ENCODE assay signal across 34 cellular contexts in the genomic region with DNA sequence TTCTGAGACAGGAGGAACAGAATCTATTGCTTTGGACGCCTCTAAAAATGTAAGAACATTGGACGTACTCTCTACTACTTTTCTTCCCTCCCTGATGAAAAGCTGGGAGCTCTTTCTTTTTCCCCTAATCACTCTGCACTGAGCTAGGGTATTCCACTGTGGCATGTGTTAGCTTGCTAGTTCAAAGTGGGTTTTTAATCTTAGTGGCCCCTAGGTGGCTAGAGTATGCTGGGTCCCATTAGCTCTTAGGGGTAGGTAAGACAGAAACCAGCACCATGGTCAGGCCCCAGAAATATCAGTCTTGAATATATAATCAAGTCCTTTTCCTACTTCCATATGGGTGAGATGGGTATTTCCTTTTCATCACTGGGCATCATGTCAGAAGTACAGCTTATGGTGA.
"Had no signal": no experiment of that assay in that cellular context is flagged by ENCODE, and none has a peak within 500 bp of the region (broad histone marks: within the 10 kb centered on the region; RNA-seq: fewer than 3 reads in every experiment).

No MANE protein-coding gene starts in this region.

- H3K36me3 Mint-ChIP-seq: activated CD4-positive, alpha-beta memory T cell treated with anti-CD3 and anti-CD28 coated beads for 36 hours; activated CD8-positive, alpha-beta memory T cell treated with anti-CD3 and anti-CD28 coated beads, Interleukin-2, amount 10 ng/mL, durations not matched to agents 7 days and 5 days; activated naive CD4-positive, alpha-beta T cell treated with anti-CD3 and anti-CD28 coated beads, Interleukin-2, amount 50 U/mL, for 24 hours; activated naive CD8-positive, alpha-beta T cell treated with anti-CD3 and anti-CD28 coated beads for 36 hours; brain had no signal

- H3K27me3 Mint-ChIP-seq: activated CD4-positive, alpha-beta memory T cell treated with anti-CD3 and anti-CD28 coated beads for 36 hours; activated CD4-positive, alpha-beta T cell treated with anti-CD3 and anti-CD28 coated beads for 36 hours; activated CD4-positive, alpha-beta T cell treated with anti-CD3 and anti-CD28 coated beads, Interleukin-2, amount 10 ng/mL, durations not matched to agents 24 days and 14 days; activated CD8-positive, alpha-beta memory T cell treated with anti-CD3 and anti-CD28 coated beads, Interleukin-2, amount 10 ng/mL, durations not matched to agents 7 days and 5 days; activated naive CD4-positive, alpha-beta T cell treated with anti-CD3 and anti-CD28 coated beads, Interleukin-2, amount 50 U/mL, for 24 hours; activated naive CD8-positive, alpha-beta T cell treated with anti-CD3 and anti-CD28 coated beads for 36 hours; activated naive CD8-positive, alpha-beta T cell treated with anti-CD3 and anti-CD28 coated beads, Interleukin-2, amount 50 U/mL, for 24 hours; brain; T-helper 17 cell had no signal

- H3K36me3 ChIP-seq: adrenal gland, ascending aorta, breast epithelium, cardiac muscle cell, colonic mucosa, WERI-Rb-1 had no signal

- H3K9me3 Mint-ChIP-seq: activated CD4-positive, alpha-beta T cell treated with anti-CD3 and anti-CD28 coated beads, Interleukin-2, amount 10 ng/mL, durations not matched to agents 24 days and 14 days had no signal

- H3K4me3 ChIP-seq: adrenal gland, ascending aorta, breast epithelium, cardiac muscle cell, colonic mucosa had no signal

- H3K4me1 ChIP-seq: adrenal gland, ascending aorta, breast epithelium, colonic mucosa had no signal

- H3K27me3 ChIP-seq: adrenal gland, ascending aorta, breast epithelium, cardiac muscle cell, colonic mucosa had no signal

- H3K4me3 Mint-ChIP-seq: activated CD4-positive, alpha-beta memory T cell treated with anti-CD3 and anti-CD28 coated beads for 36 hours; activated CD4-positive, alpha-beta T cell treated with anti-CD3 and anti-CD28 coated beads for 36 hours; activated CD4-positive, alpha-beta T cell treated with anti-CD3 and anti-CD28 coated beads, Interleukin-2, amount 10 ng/mL, durations not matched to agents 24 days and 14 days; activated CD8-positive, alpha-beta memory T cell treated with anti-CD3 and anti-CD28 coated beads, Interleukin-2, amount 10 ng/mL, durations not matched to agents 7 days and 5 days; activated CD8-positive, alpha-beta T cell treated with anti-CD3 and anti-CD28 coated beads, Interleukin-2, amount 10 ng/mL, durations not matched to agents 7 days and 5 days; activated naive CD4-positive, alpha-beta T cell treated with anti-CD3 and anti-CD28 coated beads for 36 hours; activated naive CD4-positive, alpha-beta T cell treated with anti-CD3 and anti-CD28 coated beads, Interleukin-2, amount 50 U/mL, for 24 hours; activated naive CD8-positive, alpha-beta T cell treated with anti-CD3 and anti-CD28 coated beads for 36 hours; activated naive CD8-positive, alpha-beta T cell treated with anti-CD3 and anti-CD28 coated beads, Interleukin-2, amount 50 U/mL, for 24 hours; activated T-helper 1 cell treated with anti-CD3 and anti-CD28 coated beads, Interleukin-12 subunit alpha, Interleukin-12 subunit beta, Interleukin-2, Interleukin-4 antibody, amounts not matched to agents 30 ng/mL and 10 ng/mL and 1 ng/mL, durations not matched to agents 14 hours and 24 hours and 36 hours; brain; T-helper 17 cell; T-helper 2 cell treated with Interferon-gamma antibody and Interleukin-4, amounts not matched to agents 5 μg/mL and 100 μg/mL, for 36 hours had no signal

- H3K27ac ChIP-seq: adrenal gland, ascending aorta, breast epithelium, cardiac muscle cell, colonic mucosa, WERI-Rb-1 had no signal

- DNase-seq: activated CD4-positive, alpha-beta memory T cell treated with anti-CD3 and anti-CD28 coated beads for 36 hours; activated CD4-positive, alpha-beta T cell treated with anti-CD3 and anti-CD28 coated beads for 36 hours; activated CD4-positive, alpha-beta T cell treated with anti-CD3 and anti-CD28 coated beads, Interleukin-2, amount 10 ng/mL, durations not matched to agents 24 days and 14 days; activated CD4-positive, CD25-positive, alpha-beta regulatory T cell; activated CD4-positive, CD25-positive, alpha-beta regulatory T cell treated with anti-CD3 and anti-CD28 coated beads, Interleukin-2, amount 50 U/mL, for 72 hours; activated CD8-positive, alpha-beta memory T cell treated with anti-CD3 and anti-CD28 coated beads, Interleukin-2, amount 10 ng/mL, durations not matched to agents 7 days and 5 days; activated CD8-positive, alpha-beta memory T cell treated with anti-CD3 and anti-CD28 coated beads, Interleukin-2, amount 50 U/mL, for 4 hours; activated CD8-positive, alpha-beta T cell treated with anti-CD3 and anti-CD28 coated beads, Interleukin-2, amount 10 ng/mL, durations not matched to agents 7 days and 5 days; activated effector memory CD4-positive, alpha-beta T cell treated with anti-CD3 and anti-CD28 coated beads, Interleukin-2, amount 50 U/mL, for 16 hours; activated naive CD4-positive, alpha-beta T cell treated with anti-CD3 and anti-CD28 coated beads for 36 hours; activated naive CD8-positive, alpha-beta T cell treated with anti-CD3 and anti-CD28 coated beads for 36 hours; activated naive CD8-positive, alpha-beta T cell treated with anti-CD3 and anti-CD28 coated beads, Interleukin-2, amount 50 U/mL, for 24 hours; activated T-cell treated with anti-CD3 and anti-CD28 coated beads, Interleukin-2, amount 50 U/mL, for 1 hour; activated T-cell treated with anti-CD3 and anti-CD28 coated beads, Interleukin-2, amount 50 U/mL, for 48 hours; adrenal gland; amygdala; central memory CD4-positive, alpha-beta T cell; cerebellar nuclear complex; colonic mucosa; effector CD8-positive, alpha-beta T cell; foreskin fibroblast; T-helper 1 cell; T-helper 17 cell; T1000; WERI-Rb-1 had no signal

- ATAC-seq: activated CD4-positive, alpha-beta T cell treated with anti-CD3 and anti-CD28 coated beads for 36 hours; activated CD8-positive, alpha-beta memory T cell treated with anti-CD3 and anti-CD28 coated beads, Interleukin-2, amount 10 ng/mL, durations not matched to agents 7 days and 5 days; activated CD8-positive, alpha-beta T cell treated with anti-CD3 and anti-CD28 coated beads, Interleukin-2, amount 10 ng/mL, durations not matched to agents 7 days and 5 days; activated naive CD8-positive, alpha-beta T cell treated with anti-CD3 and anti-CD28 coated beads, Interleukin-2, amount 50 U/mL, for 24 hours; esophagus mucosa; T-helper 17 cell had no signal

- H3K9me3 ChIP-seq: adrenal gland, ascending aorta, breast epithelium, colonic mucosa had no signal

- H3K4me1 Mint-ChIP-seq: activated CD4-positive, alpha-beta T cell treated with anti-CD3 and anti-CD28 coated beads for 36 hours; activated CD4-positive, alpha-beta T cell treated with anti-CD3 and anti-CD28 coated beads, Interleukin-2, amount 10 ng/mL, durations not matched to agents 24 days and 14 days; activated CD8-positive, alpha-beta memory T cell treated with anti-CD3 and anti-CD28 coated beads, Interleukin-2, amount 10 ng/mL, durations not matched to agents 7 days and 5 days; activated naive CD4-positive, alpha-beta T cell treated with anti-CD3 and anti-CD28 coated beads, Interleukin-2, amount 50 U/mL, for 24 hours; activated naive CD8-positive, alpha-beta T cell treated with anti-CD3 and anti-CD28 coated beads for 36 hours; activated naive CD8-positive, alpha-beta T cell treated with anti-CD3 and anti-CD28 coated beads, Interleukin-2, amount 50 U/mL, for 24 hours; brain; T-helper 17 cell had no signal

- H3K27ac Mint-ChIP-seq: activated CD4-positive, alpha-beta memory T cell treated with anti-CD3 and anti-CD28 coated beads for 36 hours; activated CD4-positive, alpha-beta T cell treated with anti-CD3 and anti-CD28 coated beads for 36 hours; activated CD4-positive, alpha-beta T cell treated with anti-CD3 and anti-CD28 coated beads, Interleukin-2, amount 10 ng/mL, durations not matched to agents 24 days and 14 days; activated CD8-positive, alpha-beta memory T cell treated with anti-CD3 and anti-CD28 coated beads, Interleukin-2, amount 10 ng/mL, durations not matched to agents 7 days and 5 days; activated CD8-positive, alpha-beta T cell treated with anti-CD3 and anti-CD28 coated beads, Interleukin-2, amount 10 ng/mL, durations not matched to agents 7 days and 5 days; activated naive CD4-positive, alpha-beta T cell treated with anti-CD3 and anti-CD28 coated beads for 36 hours; activated naive CD4-positive, alpha-beta T cell treated with anti-CD3 and anti-CD28 coated beads, Interleukin-2, amount 50 U/mL, for 24 hours; activated naive CD8-positive, alpha-beta T cell treated with anti-CD3 and anti-CD28 coated beads for 36 hours; activated naive CD8-positive, alpha-beta T cell treated with anti-CD3 and anti-CD28 coated beads, Interleukin-2, amount 50 U/mL, for 24 hours; activated T-helper 1 cell treated with anti-CD3 and anti-CD28 coated beads, Interleukin-12 subunit alpha, Interleukin-12 subunit beta, Interleukin-2, Interleukin-4 antibody, amounts not matched to agents 30 ng/mL and 10 ng/mL and 1 ng/mL, durations not matched to agents 14 hours and 24 hours and 36 hours; activated T-helper 2 cell treated with anti-CD3 and anti-CD28 coated beads, Interferon-gamma antibody, Interleukin-2, Interleukin-4, amounts not matched to agents 10 μg/mL and 5 μg/mL and 100 μg/mL, durations not matched to agents 14 hours and 24 hours and 36 hours; T-helper 17 cell; T-helper 2 cell treated with Interferon-gamma antibody and Interleukin-4, amounts not matched to agents 5 μg/mL and 100 μg/mL, for 36 hours had no signal
